9 cellular contexts compared by ENCODE assay signal in the genomic region with DNA sequence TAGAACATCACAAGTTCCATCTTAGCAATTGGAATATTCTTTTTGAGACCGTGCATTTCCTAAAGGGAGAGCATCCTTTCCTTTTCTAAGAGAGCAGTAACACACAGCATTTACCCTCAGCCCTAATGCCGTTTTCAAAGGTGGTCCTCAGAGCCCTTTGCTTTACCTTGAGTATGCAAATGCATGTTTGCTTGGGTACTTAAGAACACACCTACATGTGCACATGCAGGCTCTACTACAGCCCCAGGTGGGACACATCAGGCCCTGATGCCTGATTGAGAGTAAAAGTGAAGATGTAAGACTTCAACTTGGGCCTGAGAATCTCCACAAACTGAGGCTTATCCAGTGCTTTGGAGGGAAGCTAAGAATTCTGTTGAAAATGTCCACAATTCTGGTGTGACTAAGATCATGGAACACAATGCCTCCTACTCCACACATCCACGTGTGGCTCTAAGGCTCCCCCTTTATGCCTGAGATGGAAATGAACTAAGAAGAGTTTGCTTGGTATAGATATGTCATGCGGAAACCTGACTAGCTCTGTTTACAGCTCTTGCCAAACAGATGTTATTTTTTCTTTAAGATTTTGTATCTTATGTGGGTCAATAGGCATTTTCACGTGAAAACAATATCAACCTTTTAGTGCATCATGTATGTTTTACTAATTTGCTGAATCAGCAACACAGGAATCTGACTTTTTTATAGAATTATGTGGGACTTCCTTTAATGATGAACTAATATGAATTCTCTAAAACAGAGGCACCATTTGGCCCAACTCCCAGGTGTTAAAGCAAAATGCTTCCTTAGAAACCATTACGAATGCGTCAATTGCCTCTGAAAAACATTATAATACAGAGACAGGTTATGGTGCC. TPM values are rescaled to one million over a fixed set of nuclear protein-coding genes. Genes with fewer than 3 reads are reported as not detected.
DNase-seq lines count a peak whose midpoint lies in the region; ATAC-seq and TF ChIP-seq lines count a peak whose summit lies in the region.
"Had no signal": no experiment of that assay in that cellular context is flagged by ENCODE, and none has a peak within 500 bp of the region (broad histone marks: within the 10 kb centered on the region; RNA-seq: fewer than 3 reads in every experiment).

No MANE protein-coding gene starts in this region.

- no TSS peak for BruUV-seq in A673 (replicated peaks; lab: Mats Ljungman, UMichigan)

- no peak overlapping the region for H3K4me2 ChIP-seq in SK-N-SH

- no peak overlapping the region for H2AFZ ChIP-seq in SK-N-SH (ENCODE audit: low read depth)

- H3K36me3 Mint-ChIP-seq in CD4-positive, alpha-beta T cell (ENCODE audit: low read depth) = no peaks in the 10 kb centered on the region

- no peaks in the 10 kb centered on the region for H3K4me1 Mint-ChIP-seq in CD4-positive, alpha-beta T cell (ENCODE audit: low read depth)
- H3K4me1 Mint-ChIP-seq: memory B cell had no signal

- H3K4me3 Mint-ChIP-seq in CD4-positive, alpha-beta T cell = no peak overlapping the region
- H3K4me3 Mint-ChIP-seq: memory B cell had no signal

- H4K20me1 ChIP-seq in SK-N-SH (ENCODE audit: insufficient read depth) = no peaks in the 10 kb centered on the region

- CTCF ChIA-PET in A673 (lab: Charles Lee) = interaction anchor here (1.0 kb wide), 1 partner anchor 134 kb away, joined by 3 read pairs; no protein-coding TSS in a partner anchor
- CTCF ChIA-PET in SK-N-SH (lab: Yijun Ruan, JAX) = interaction anchor here (0.6 to 2.6 kb wide), 38 partner anchors 8 to 407 kb away, joined by 3 to 30 read pairs (median 4); no protein-coding TSS in a partner anchor
- CTCF ChIA-PET in CD4-positive, alpha-beta T cell (lab: Charles Lee) = no interaction called here

- DNase-seq in A673 (ENCODE audit: low spot score) (peak; percentile 52), HCEC 1CT (peak; percentile 48), SK-N-SH (peak; percentile 55), hepatic stellate cell (ENCODE audit: low spot score) (peak; percentile 64), T-helper 9 cell (no peak)
- DNase-seq in CD4-positive, alpha-beta T cell = no peak

- intact Hi-C loops in A673 (cut with micrococcal nuclease; ENCODE audit: unreplicated experiment) = loop anchor here (1.0 kb wide), 1 partner anchor 134 kb away; no protein-coding TSS in a partner anchor
- intact Hi-C loops in CD4-positive, alpha-beta T cell (cut with DNase I, micrococcal nuclease) = no loop called here

- no peak for TF ChIP-seq EP300 in SK-N-SH (IDR thresholded peaks at IDR 0.05; ENCODE audit: borderline replicate concordance in 1 of 2, low read depth in 1 of 2, low read length in 1 of 2)

- 78% methylated on average over 7 of the region's 7 CpGs for WGBS in SK-N-SH (ENCODE audit: low lambda C conversion rate)

- H3K27ac Mint-ChIP-seq in CD4-positive, alpha-beta T cell = no peak overlapping the region
- H3K27ac Mint-ChIP-seq: memory B cell had no signal

- no peaks in the 10 kb centered on the region for H3K9me3 ChIP-seq in A673 (ENCODE audit: low read depth, low read length, poor library complexity, severe bottlenecking)
- no peaks in the 10 kb centered on the region for H3K9me3 ChIP-seq in SK-N-SH
- H3K9me3 ChIP-seq in CD4-positive, alpha-beta T cell (ENCODE audit: control insufficient read depth, low read length) = no peaks in the 10 kb centered on the region

- H3K9me3 Mint-ChIP-seq in CD4-positive, alpha-beta T cell = no peaks in the 10 kb centered on the region
- H3K9me3 Mint-ChIP-seq: memory B cell had no signal

- POLR2A ChIA-PET in A673 (lab: Charles Lee; ENCODE audit: low non-redundant PET) = no interaction called here
- POLR2A ChIA-PET in SK-N-SH (lab: Yijun Ruan, JAX) = no interaction called here
- POLR2A ChIA-PET in CD4-positive, alpha-beta T cell (lab: Charles Lee) = no interaction called here

- no peak overlapping the region for H3K4me3 ChIP-seq in A673 (ENCODE audit: low read depth, low read length, poor library complexity, severe bottlenecking)
- H3K4me3 ChIP-seq in SK-N-SH (ENCODE audit: low read depth in 2 of 2, low read length in 1 of 2) = no peak overlapping the region

- TF ChIP-seq CTCF in A673 (conservative IDR thresholded peaks at IDR 0.05; ENCODE audit: low read depth, low read length) (peak; percentile 55), SK-N-SH (IDR thresholded peaks at IDR 0.05) (peak; percentile 68)
- no peak for TF ChIP-seq CTCF in CD4-positive, alpha-beta T cell (IDR thresholded peaks at IDR 0.05)

- no peak for ATAC-seq in CD4-positive, alpha-beta T cell (ENCODE audit: poor library complexity)
- no peak for ATAC-seq in HG03175 (IDR thresholded peaks at IDR 0.05; ENCODE audit: unreplicated experiment)
- no peak for ATAC-seq in HG03521 (IDR thresholded peaks at IDR 0.05; ENCODE audit: unreplicated experiment)

- H3K27ac ChIP-seq in A673 (ENCODE audit: low read depth, low read length, poor library complexity, severe bottlenecking) (no peak overlapping the region), SK-N-SH (ENCODE audit: low read depth in 2 of 2, low read length in 1 of 2) (no peak overlapping the region)
- no peak overlapping the region for H3K27ac ChIP-seq in CD4-positive, alpha-beta T cell (ENCODE audit: low read depth, low read length)

- no peak overlapping the region for H3K9ac ChIP-seq in SK-N-SH

- H3K4me1 ChIP-seq in A673 (ENCODE audit: insufficient read depth, low read length, poor library complexity, severe bottlenecking) (no peaks in the 10 kb centered on the region), SK-N-SH (ENCODE audit: control insufficient read depth in 1 of 2, insufficient read depth in 2 of 2, low read depth in 1 of 2, low read length in 1 of 2) (peaks cover 0 to 5% of the 10 kb centered on the region in 2 experiments; a peak in 2 of 4 replicates)

- H3K79me2 ChIP-seq in SK-N-SH (ENCODE audit: insufficient read depth) = no peaks in the 10 kb centered on the region

- H3K27me3 Mint-ChIP-seq in CD4-positive, alpha-beta T cell = peaks cover 59% of the 10 kb centered on the region
- H3K27me3 Mint-ChIP-seq: memory B cell had no signal

- no peaks in the 10 kb centered on the region for H3K9me2 ChIP-seq in SK-N-SH

- peak; percentile 85 for TF ChIP-seq RAD21 in SK-N-SH (IDR thresholded peaks at IDR 0.05; ENCODE audit: low read length)

- H3K36me3 ChIP-seq in A673 (ENCODE audit: insufficient read depth, low read length, poor library complexity, severe bottlenecking) (no peaks in the 10 kb centered on the region), SK-N-SH (replicated peaks in 1 of 2; ENCODE audit: control insufficient read depth in 1 of 2, insufficient read depth in 2 of 2, low read length in 1 of 2) (peaks cover 0 to 12% of the 10 kb centered on the region in 2 experiments)

- H3F3A ChIP-seq in SK-N-SH (replicated peaks; ENCODE audit: insufficient read depth) = no peaks in the 10 kb centered on the region

- H3K27me3 ChIP-seq in A673 (replicated peaks; ENCODE audit: insufficient read depth, low read depth, low read length, poor library complexity) = no peaks in the 10 kb centered on the region
- H3K27me3 ChIP-seq in SK-N-SH (ENCODE audit: insufficient read depth) = no peaks in the 10 kb centered on the region
- no peaks in the 10 kb centered on the region for H3K27me3 ChIP-seq in CD4-positive, alpha-beta T cell (ENCODE audit: control insufficient read depth, insufficient read depth, low read length)

TF ChIP-seq in SK-N-SH, 30 proteins besides CTCF, POLR2A, EP300 and RAD21:
- TF ChIP-seq SMC3 (IDR thresholded peaks at IDR 0.05; ENCODE audit: low read depth, low read length) (peak; percentile 82), MXI1 (IDR thresholded peaks at IDR 0.05; ENCODE audit: low read depth, low read length) (0 out of 2 replicates have a peak, but pooled peaks have one; percentile 37), TEAD4 (IDR thresholded peaks at IDR 0.05; ENCODE audit: borderline replicate concordance, insufficient read depth) (no peak), PBX3 (IDR thresholded peaks at IDR 0.05) (no peak), FOSL2 (IDR thresholded peaks at IDR 0.05; ENCODE audit: borderline replicate concordance, low read depth) (no peak)

RNA-seq across cellular contexts. Expression of gene SLC2A8, which starts 48.9 kb away (rescaled TPM):
- total RNA-seq in A673 (2021) = 12.7 and 17.1 TPM in 2 replicates
- polyA plus RNA-seq in SK-N-SH (2012; rRNA removed) = 15.1 and 18.7 TPM in 2 replicates
- 5.2 and 9.6 TPM in 2 replicates for polyA plus RNA-seq in SK-N-SH (2012; cell fraction: cytosol; rRNA removed)
- polyA plus RNA-seq in SK-N-SH (2012; cell fraction: nucleus; rRNA removed) = 37.0 and 37.3 TPM in 2 replicates
- 1 to 10 TPM; 1.6 to 1.8 TPM for total RNA-seq in CD4-positive, alpha-beta T cell

Comparison
In these comparisons a context has a peak if more than half of its experiments do, and no peak if none do; other contexts are left out.
1. DNase-seq: peak in A673 (single experiment), HCEC 1CT (single experiment), SK-N-SH (single experiment) and hepatic stellate cell (single experiment); none in CD4-positive, alpha-beta T cell (0 of 10) and T-helper 9 cell (single experiment).